In genomic region chr18:35602193-35602820, GRCh38 we compare ENCODE assay signal across 2 cellular contexts.
TF ChIP-seq lines count a peak whose summit lies in the region.

No MANE protein-coding gene starts in this region.

TF ChIP-seq in HEK293, 187 proteins besides CTCF, POLR2A, EP300 and RAD21:
- TF ChIP-seq ZNF558 (tag by site-specific recombination; IDR thresholded peaks at IDR 0.05) (peak; percentile 91), SETDB1 (IDR thresholded peaks at IDR 0.05; ENCODE audit: insufficient read length, low read length) (peak; percentile 94), ZNF18 (tag by site-specific recombination; IDR thresholded peaks at IDR 0.05) (no peak)

TF ChIP-seq in K562, 482 proteins besides CTCF, POLR2A, EP300 and RAD21:
- TF ChIP-seq ZNF263 (CRISPR knock-in tag; IDR thresholded peaks at IDR 0.05; ENCODE audit: borderline replicate concordance) = no peak
- TF ChIP-seq ZNF699 (CRISPR knock-in tag; IDR thresholded peaks at IDR 0.05; ENCODE audit: insufficient replicate concordance) = no peak
- TF ChIP-seq ZNF280B (CRISPR knock-in tag; IDR thresholded peaks at IDR 0.05) = peak; percentile 82
- TF ChIP-seq THAP7 (CRISPR knock-in tag; IDR thresholded peaks at IDR 0.05) = no peak
- no peak for TF ChIP-seq TAL1 (IDR thresholded peaks at IDR 0.05)
- TF ChIP-seq EHMT2 (IDR thresholded peaks at IDR 0.05) = 0 out of 2 replicates have a peak, but pooled peaks have one; percentile 19
- TF ChIP-seq HLTF (IDR thresholded peaks at IDR 0.05) = peak; percentile 85
- TF ChIP-seq CBX3 (IDR thresholded peaks at IDR 0.05; ENCODE audit: borderline replicate concordance in 1 of 2, low read length in 2 of 2) = peak in 1 of 2 experiments; percentile 87; a peak in 2 of 3 replicates
- no peak for TF ChIP-seq HDAC3 (IDR thresholded peaks at IDR 0.05; ENCODE audit: borderline replicate concordance, partially characterized antibody)
- peak; percentile 81; the same call in 1 of the 2 replicates for TF ChIP-seq MBD1 (CRISPR knock-in tag; IDR thresholded peaks at IDR 0.05)
- peak; percentile 85 for TF ChIP-seq ZNF280A (IDR thresholded peaks at IDR 0.05; ENCODE audit: low read depth, partially characterized antibody)
- TF ChIP-seq CBX5 (IDR thresholded peaks at IDR 0.05; ENCODE audit: borderline replicate concordance, low read depth) = peak; percentile 72; the same call in 1 of the 2 replicates
- no peak for TF ChIP-seq MEF2D (tag; conservative IDR thresholded peaks at IDR 0.05; ENCODE audit: low read depth)
- no peak for TF ChIP-seq MAZ (CRISPR knock-in tag; conservative IDR thresholded peaks at IDR 0.05 in 1 of 2, IDR thresholded peaks at IDR 0.05 in 1 of 2)
- TF ChIP-seq ZNF445 (CRISPR knock-in tag; IDR thresholded peaks at IDR 0.05; ENCODE audit: low read depth) = peak; percentile 92; the same call in 1 of the 2 replicates
- TF ChIP-seq THRB (CRISPR knock-in tag; conservative IDR thresholded peaks at IDR 0.05) = no peak
- TF ChIP-seq TRIM28 (IDR thresholded peaks at IDR 0.05) = peak; percentile 97
- TF ChIP-seq MTF1 (CRISPR knock-in tag; IDR thresholded peaks at IDR 0.05; ENCODE audit: borderline replicate concordance) = no peak
- peak; percentile 42 to 53; a peak in 2 of 4 replicates for TF ChIP-seq TRIM24 (IDR thresholded peaks at IDR 0.05)
- no peak for TF ChIP-seq SRSF1 (IDR thresholded peaks at IDR 0.05; ENCODE audit: low read depth, low read length)
